ENCODE assay signal across 8 cellular contexts in genomic region chr20:50116368-50116999, GRCh38. TPM values are rescaled to one million over a fixed set of nuclear protein-coding genes. Genes with fewer than 3 reads are reported as not detected.
DNase-seq lines count a peak whose midpoint lies in the region; ATAC-seq and TF ChIP-seq lines count a peak whose summit lies in the region.

No MANE protein-coding gene starts in this region.

- no peak overlapping the region for H3K27ac ChIP-seq in cardiac muscle cell
- peak overlapping the region in 3 of 4 donors; percentile 47 to 75 (median 74) for H3K27ac ChIP-seq in body of pancreas
- H3K27ac ChIP-seq in mesendoderm (ENCODE audit: low read depth, low read length) = no peak overlapping the region
- H3K27ac ChIP-seq in uterus = peak overlapping the region; percentile 59 to 74

- no peak overlapping the region for H2BK15ac ChIP-seq in mesendoderm (replicated peaks; ENCODE audit: low read depth)

- no peak overlapping the region for H3K18ac ChIP-seq in mesendoderm (ENCODE audit: low read length)

- H3K36me3 ChIP-seq in cardiac muscle cell (no peaks in the 10 kb centered on the region), body of pancreas (replicated peaks in 1 of 2; ENCODE audit: insufficient read depth in 1 of 2, low read depth in 2 of 2) (no peaks in the 10 kb centered on the region), mesendoderm (ENCODE audit: control insufficient read depth, insufficient read depth, low read length) (no peaks in the 10 kb centered on the region), uterus (no peaks in the 10 kb centered on the region)

- TF ChIP-seq CTCF in cardiac muscle cell (IDR thresholded peaks at IDR 0.05; ENCODE audit: low read depth, low read length) = no peak
- TF ChIP-seq CTCF in body of pancreas (IDR thresholded peaks at IDR 0.05) = no peak
- TF ChIP-seq CTCF in uterus (IDR thresholded peaks at IDR 0.05) = no peak

- 79 to 85% methylated on average over 18 to 19 of the region's 19 CpGs for WGBS in body of pancreas, 2 donors
- no CpG with 5 or more reads among the region's 19 CpGs for WGBS in mesendoderm (ENCODE audit: extremely low coverage, insufficient coverage, low lambda C conversion rate)

- intact Hi-C loops in left ventricle myocardium superior (cut with micrococcal nuclease) = no loop called here
- intact Hi-C loops in body of pancreas (cut with DNase I) = no loop called here
- intact Hi-C loops in uterus (cut with DNase I; ENCODE audit: low total_unique reads) = no loop called here

- TF ChIP-seq POLR2A in body of pancreas (IDR thresholded peaks at IDR 0.05) (no peak), uterus (IDR thresholded peaks at IDR 0.05) (no peak)

- H2AK5ac ChIP-seq in mesendoderm (ENCODE audit: low read length) = peak overlapping the region; percentile 2

- H3K9me3 ChIP-seq in cardiac muscle cell (ENCODE audit: low read depth) = no peaks in the 10 kb centered on the region
- no peaks in the 10 kb centered on the region for H3K9me3 ChIP-seq in body of pancreas
- no peaks in the 10 kb centered on the region for H3K9me3 ChIP-seq in uterus

- peak overlapping the region; percentile 59 for H3K56ac ChIP-seq in mesendoderm (ENCODE audit: low read length)

- no peaks in the 10 kb centered on the region for H3K27me3 ChIP-seq in cardiac muscle cell
- no peaks in the 10 kb centered on the region for H3K27me3 ChIP-seq in body of pancreas
- H3K27me3 ChIP-seq in mesendoderm (ENCODE audit: insufficient read depth, low read length, poor library complexity) = no peaks in the 10 kb centered on the region
- H3K27me3 ChIP-seq in uterus = no peaks in the 10 kb centered on the region

- no peaks in the 10 kb centered on the region for H3K79me1 ChIP-seq in mesendoderm (ENCODE audit: low read length)

- no peak overlapping the region for H3K23ac ChIP-seq in mesendoderm (ENCODE audit: low read length)

- DNase-seq in cardiac muscle cell (ENCODE audit: low read depth in 1 of 2, low spot score in 1 of 2) (no peak), left ventricle myocardium superior (no peak), body of pancreas (peak in 1 of 4 donors; percentile 7), mesendoderm (no peak), uterus (no peak), pons (ENCODE audit: low spot score) (no peak), T1000 (lab: John Stamatoyannopoulos, UW) (no peak)

- peaks cover 19% of the 10 kb centered on the region for H3K4me1 ChIP-seq in cardiac muscle cell (ENCODE audit: low read depth)
- H3K4me1 ChIP-seq in body of pancreas = peaks cover 44% of the 10 kb centered on the region
- H3K4me1 ChIP-seq in mesendoderm (ENCODE audit: control insufficient read depth, low read depth, low read length) = peaks cover 3% of the 10 kb centered on the region
- peaks cover 2 to 3% of the 10 kb centered on the region in 2 donors for H3K4me1 ChIP-seq in uterus

- no peak overlapping the region for H3K4ac ChIP-seq in mesendoderm (ENCODE audit: low read depth, low read length)

- H3K79me2 ChIP-seq in mesendoderm (ENCODE audit: control insufficient read depth, insufficient read depth, low read length) = peaks cover 14% of the 10 kb centered on the region

- no peak overlapping the region for H2BK5ac ChIP-seq in mesendoderm (ENCODE audit: low read length)

- no peak overlapping the region for H2BK120ac ChIP-seq in mesendoderm (ENCODE audit: low read depth, low read length)

- peak overlapping the region; percentile 22 for H3K9ac ChIP-seq in mesendoderm (ENCODE audit: low read length)

- H3K4me3 ChIP-seq in cardiac muscle cell = peak overlapping the region; percentile 66
- H3K4me3 ChIP-seq in body of pancreas = no peak overlapping the region
- no peak overlapping the region for H3K4me3 ChIP-seq in mesendoderm (ENCODE audit: low read length)
- peak overlapping the region; percentile 33 to 37 for H3K4me3 ChIP-seq in uterus

- H3K4me2 ChIP-seq in mesendoderm (ENCODE audit: low read length) = peak overlapping the region; percentile 4

- no peak overlapping the region for H4K8ac ChIP-seq in mesendoderm (ENCODE audit: low read depth, low read length)

- no peak overlapping the region for H4K5ac ChIP-seq in mesendoderm (ENCODE audit: low read length)

- ATAC-seq in left ventricle myocardium superior (no peak), body of pancreas (no peak), GM21515 (IDR thresholded peaks at IDR 0.05; ENCODE audit: unreplicated experiment) (no peak)

RNA-seq across cellular contexts. Expression of gene UBE2V1, which starts 3.5 kb away (rescaled TPM):
- total RNA-seq in cardiac muscle cell (64.0 and 126 TPM in 2 replicates), left ventricle myocardium superior (92.6 TPM), body of pancreas (10 to 100 TPM; 42.0 to 43.8 TPM), uterus (100 to 1,000 TPM in 1 of 4 donors, 10 to 100 TPM in 3; 45.6 to 124 (median 62.9) TPM)
- 164 and 173 TPM in 2 replicates for polyA plus RNA-seq in cardiac muscle cell
- polyA plus RNA-seq in mesendoderm (2013, experiment 1 of 2) = 280 TPM
- 273 TPM for polyA plus RNA-seq in mesendoderm (2013, experiment 2 of 2)

RNA-seq across cellular contexts. Expression of gene PEDS1, which starts 37.0 kb away (rescaled TPM):
- 36.9 and 38.4 TPM in 2 replicates for total RNA-seq in cardiac muscle cell
- 37.2 and 43.9 TPM in 2 replicates for polyA plus RNA-seq in cardiac muscle cell
- 31.1 TPM for total RNA-seq in left ventricle myocardium superior
- total RNA-seq in body of pancreas = 1 to 10 TPM; 9.1 to 9.6 TPM
- polyA plus RNA-seq in mesendoderm (2013, experiment 1 of 2) = 59.8 TPM
- polyA plus RNA-seq in mesendoderm (2013, experiment 2 of 2) = 57.8 TPM
- total RNA-seq in uterus = 10 to 100 TPM in 1 of 4 donors, 1 to 10 TPM in 3; 1.5 to 19.8 (median 6.1) TPM

Comparison
In these comparisons a context has a peak if more than half of its experiments do, and no peak if none do; other contexts are left out.
1. H3K27ac ChIP-seq: peak in body of pancreas (3 of 4) and uterus (2 of 2); none in cardiac muscle cell (single experiment) and mesendoderm (single experiment).
2. H3K4me3 ChIP-seq: peak in cardiac muscle cell (single experiment) and uterus (2 of 2); none in body of pancreas (0 of 2) and mesendoderm (single experiment).